In genomic region chr6:158536084-158536890, GRCh38 we compare ENCODE assay signal across 8 cellular contexts. TPM values are rescaled to one million over a fixed set of nuclear protein-coding genes. Genes with fewer than 3 reads are reported as not detected.
A peak's percentile ranks its signal among the peaks of the same experiment; 100 is the strongest.
DNase-seq lines count a peak whose midpoint lies in the region; ATAC-seq, FAIRE-seq and TF ChIP-seq lines count a peak whose summit lies in the region.

No MANE protein-coding gene starts in this region.

- TF ChIP-seq CTCF in AG04450 (IDR thresholded peaks at IDR 0.05; ENCODE audit: low read depth, low read length) (no peak), H1 (IDR thresholded peaks at IDR 0.05; ENCODE audit: control extremely low read depth in 1 of 3, insufficient read depth in 1 of 3, low read depth in 1 of 3, low read length in 3 of 3) (no peak)

- H3K56ac ChIP-seq in H1 (replicated peaks; ENCODE audit: insufficient read length, low read depth, low read length) = peak overlapping the region; percentile 57
- peak overlapping the region; percentile 89 for H3K56ac ChIP-seq in mesendoderm (ENCODE audit: low read length)

- no peak for ATAC-seq in HG02840 (IDR thresholded peaks at IDR 0.05; ENCODE audit: low FRiP score, unreplicated experiment)

- H4K8ac ChIP-seq in H1 (ENCODE audit: extremely low read depth, insufficient read depth, low read length) = peak overlapping the region; percentile 85
- H4K8ac ChIP-seq in mesendoderm (ENCODE audit: low read depth, low read length) = no peak overlapping the region

- TF ChIP-seq EP300 in H1 (IDR thresholded peaks at IDR 0.05; ENCODE audit: borderline replicate concordance in 1 of 2, low read depth in 2 of 2, low read length in 2 of 2) = no peak

- H3K18ac ChIP-seq in H1 (ENCODE audit: extremely low read depth, low read length) = peak overlapping the region; percentile 83
- no peak overlapping the region for H3K18ac ChIP-seq in mesendoderm (ENCODE audit: low read length)

- H3K4ac ChIP-seq in H1 (replicated peaks; ENCODE audit: insufficient read length, low read depth, low read length) = no peak overlapping the region
- H3K4ac ChIP-seq in mesendoderm (ENCODE audit: low read depth, low read length) = no peak overlapping the region

- H3K23me2 ChIP-seq in H1 (ENCODE audit: low read depth, low read length) = peaks cover 2% of the 10 kb centered on the region; the same call in 1 of the 2 replicates

- H3K4me3 ChIP-seq in AG04450 (ENCODE audit: low read depth, low read length) = peak overlapping the region; percentile 65
- peak overlapping the region; percentile 77 to 96 (median 80) for H3K4me3 ChIP-seq in H1 (ENCODE audit: extremely low read depth in 1 of 4, insufficient read depth in 2 of 4, low read depth in 3 of 4, low read length in 4 of 4)
- peak overlapping the region; percentile 70 for H3K4me3 ChIP-seq in mesendoderm (ENCODE audit: low read length)

- peaks cover 11% of the 10 kb centered on the region for H3K27me3 ChIP-seq in AG04450 (ENCODE audit: control insufficient read depth, insufficient read depth, low read length)
- peaks cover 0 to 3% (median 1%) of the 10 kb centered on the region in 4 experiments; a peak in 3 of 7 replicates for H3K27me3 ChIP-seq in H1 (replicated peaks in 1 of 4; ENCODE audit: control insufficient read depth in 3 of 4, extremely low read depth in 1 of 4, insufficient read depth in 3 of 4, low read length in 3 of 4)
- H3K27me3 ChIP-seq in mesendoderm (ENCODE audit: insufficient read depth, low read length, poor library complexity) = no peaks in the 10 kb centered on the region

- POLR2A ChIA-PET in AG04450 (lab: Yijun Ruan, JAX) = no interaction called here
- POLR2A ChIA-PET in H1 (lab: Charles Lee; ENCODE audit: partially characterized antibody) = interaction anchor here (0.6 to 2.5 kb wide), 13 partner anchors 9 to 322 kb away, joined by 3 to 11 read pairs (median 3); no protein-coding TSS in a partner anchor

- H3K14ac ChIP-seq in H1 (ENCODE audit: insufficient read length) = no peak overlapping the region

- no peak overlapping the region for H3K27ac ChIP-seq in AG04450 (ENCODE audit: low read depth, low read length)
- H3K27ac ChIP-seq in H1 (ENCODE audit: low read depth, low read length) = peak overlapping the region; percentile 20; the same call in 1 of the 2 replicates
- peak overlapping the region; percentile 25 for H3K27ac ChIP-seq in mesendoderm (ENCODE audit: low read depth, low read length)

- no peak; a peak in 1 of 3 replicates for TF ChIP-seq POLR2A in H1 (IDR thresholded peaks at IDR 0.05; ENCODE audit: control extremely low read depth in 1 of 2, low read depth in 2 of 2, low read length in 2 of 2)

- WGBS in H1 (ENCODE audit: extremely low coverage in 1 of 2, insufficient coverage in 1 of 2, insufficient read length in 1 of 2, insufficient replicate concordance in 2 of 2, low coverage in 1 of 2, low lambda C conversion rate in 2 of 2, missing lambda C conversion rate in 1 of 2), 2 experiments = 1% methylated on average over 27 of the region's 75 CpGs; no CpG with 5 or more reads in 1 of the 2 experiments
- no CpG with 5 or more reads among the region's 75 CpGs for WGBS in mesendoderm (ENCODE audit: extremely low coverage, insufficient coverage, low lambda C conversion rate)

- H3K9me3 ChIP-seq in AG04450 (ENCODE audit: control insufficient read depth, insufficient read depth, low read length) (no peaks in the 10 kb centered on the region), H1 (ENCODE audit: insufficient read depth in 2 of 2, low read depth in 1 of 2, low read length in 1 of 2) (no peaks in the 10 kb centered on the region)

- no peak for FAIRE-seq in H1 (lab: Jason Lieb, UNC)

- no peaks in the 10 kb centered on the region for H3K36me3 ChIP-seq in H1 (ENCODE audit: control insufficient read depth in 2 of 4, insufficient read depth in 4 of 4, low read length in 3 of 4)
- H3K36me3 ChIP-seq in mesendoderm (ENCODE audit: control insufficient read depth, insufficient read depth, low read length) = no peaks in the 10 kb centered on the region

- DNase-seq in AG04450 (ENCODE audit: low read depth, low spot score) = no peak
- DNase-seq in HCEC 1CT = peak; percentile 32
- DNase-seq in NCI-H774 (lab: John Stamatoyannopoulos, UW) = peak; percentile 80
- DNase-seq in activated CD8-positive, alpha-beta memory T cell treated with anti-CD3 and anti-CD28 coated beads, Interleukin-2, amount 50 U/mL, for 4 hours = peak; percentile 66
- peak in 1 of 2 experiments; percentile 92 for DNase-seq in H1 (ENCODE audit: low read depth in 1 of 2, low spot score in 2 of 2)
- peak; percentile 92 for DNase-seq in mesendoderm
- DNase-seq in stimulated activated CD8-positive, alpha-beta memory T cell treated with anti-CD3 and anti-CD28 coated beads, Interleukin-2, amount 100 ng/mL, for 1 hour (ENCODE audit: low read depth in 2 of 2) = peak; percentile 39 to 44

- H2BK120ac ChIP-seq in H1 (replicated peaks; ENCODE audit: low read depth, low read length) (no peak overlapping the region), mesendoderm (ENCODE audit: low read depth, low read length) (no peak overlapping the region)

- no peak overlapping the region for H3K23ac ChIP-seq in H1 (ENCODE audit: insufficient read length)
- no peak overlapping the region for H3K23ac ChIP-seq in mesendoderm (ENCODE audit: low read length)

- H3K9ac ChIP-seq in H1 (replicated peaks in 1 of 4; ENCODE audit: extremely low read depth in 1 of 4, low read depth in 3 of 4, low read length in 3 of 4) (peak overlapping the region; percentile 42 to 81 (median 59); a peak in 5 of 7 replicates), mesendoderm (ENCODE audit: low read length) (peak overlapping the region; percentile 72)

- H2BK5ac ChIP-seq in H1 (ENCODE audit: low read depth, low read length) (peak overlapping the region; percentile 81; the same call in 1 of the 2 replicates), mesendoderm (ENCODE audit: low read length) (no peak overlapping the region)

- H4K20me1 ChIP-seq in H1 (replicated peaks in 1 of 2; ENCODE audit: control insufficient read depth in 1 of 2, insufficient read depth in 2 of 2, low read length in 2 of 2) = no peaks in the 10 kb centered on the region

- peaks cover 2 to 3% (median 2%) of the 10 kb centered on the region in 4 experiments; a peak in 2 of 7 replicates for H3K4me1 ChIP-seq in H1 (replicated peaks in 1 of 4; ENCODE audit: control insufficient read depth in 3 of 4, insufficient read depth in 4 of 4, low read length in 3 of 4)
- peaks cover 2% of the 10 kb centered on the region for H3K4me1 ChIP-seq in mesendoderm (ENCODE audit: control insufficient read depth, low read depth, low read length)

- H4K91ac ChIP-seq in H1 (replicated peaks; ENCODE audit: insufficient read length, low read length) = no peak overlapping the region

- H2BK20ac ChIP-seq in H1 (ENCODE audit: low read length) = no peak overlapping the region

- H2BK15ac ChIP-seq in H1 (ENCODE audit: low read length) (no peak overlapping the region), mesendoderm (replicated peaks; ENCODE audit: low read depth) (no peak overlapping the region)

- H2BK12ac ChIP-seq in H1 (ENCODE audit: low read depth, low read length) = no peak overlapping the region

- H3K4me2 ChIP-seq in H1 (ENCODE audit: insufficient read depth in 1 of 2, low read depth in 2 of 2, low read length in 2 of 2) = peak overlapping the region; percentile 58 to 86
- H3K4me2 ChIP-seq in mesendoderm (ENCODE audit: low read length) = peak overlapping the region; percentile 64

- CTCF ChIA-PET in AG04450 (lab: Charles Lee) = interaction anchor here (0.9 to 1.5 kb wide), 3 partner anchors 14 to 315 kb away, joined by 3 to 8 read pairs (median 3); no protein-coding TSS in a partner anchor
- CTCF ChIA-PET in H1 (lab: Charles Lee; ENCODE audit: partially characterized antibody) = interaction anchor here (0.8 to 4.1 kb wide), 9 partner anchors 11 to 322 kb away, joined by 3 to 16 read pairs (median 4); no protein-coding TSS in a partner anchor

- no peak overlapping the region for H2AFZ ChIP-seq in H1 (ENCODE audit: low read length)

- H3K79me2 ChIP-seq in H1 (ENCODE audit: control insufficient read depth in 1 of 2, insufficient read depth in 2 of 2, low read length in 2 of 2) (no peaks in the 10 kb centered on the region), mesendoderm (ENCODE audit: control insufficient read depth, insufficient read depth, low read length) (no peaks in the 10 kb centered on the region)

- peak overlapping the region; percentile 36 for H4K5ac ChIP-seq in H1 (ENCODE audit: insufficient read length, low read depth, low read length)
- H4K5ac ChIP-seq in mesendoderm (ENCODE audit: low read length) = no peak overlapping the region

- H3K79me1 ChIP-seq in H1 (ENCODE audit: low read depth, low read length) (no peaks in the 10 kb centered on the region), mesendoderm (ENCODE audit: low read length) (no peaks in the 10 kb centered on the region)

- no peak; a peak in 1 of 4 replicates for TF ChIP-seq RAD21 in H1 (IDR thresholded peaks at IDR 0.05 in 1 of 2, conservative IDR thresholded peaks at IDR 0.05 in 1 of 2; ENCODE audit: low read depth in 2 of 2, low read length in 2 of 2)

- no peak overlapping the region for H2AK5ac ChIP-seq in H1 (ENCODE audit: low read depth, low read length)
- H2AK5ac ChIP-seq in mesendoderm (ENCODE audit: low read length) = no peak overlapping the region

TF ChIP-seq in H1, 55 proteins besides CTCF, POLR2A, EP300 and RAD21 (continues in another document):
- TF ChIP-seq SUZ12 (IDR thresholded peaks at IDR 0.05; ENCODE audit: low read length) (peak; percentile 26; the same call in 1 of the 2 replicates), HDAC2 (IDR thresholded peaks at IDR 0.05; ENCODE audit: borderline replicate concordance in 1 of 2, low read depth in 2 of 2, low read length in 2 of 2) (peak; percentile 27 to 74; a peak in 2 of 4 replicates), ASH2L (IDR thresholded peaks at IDR 0.05; ENCODE audit: low read length) (peak; percentile 91), EGR1 (IDR thresholded peaks at IDR 0.05; ENCODE audit: borderline replicate concordance, low read depth, low read length) (peak; percentile 14; the same call in 1 of the 2 replicates), BCL11A (IDR thresholded peaks at IDR 0.05; ENCODE audit: low read depth in 2 of 2, low read length in 2 of 2) (no peak)

RNA-seq across cellular contexts. Expression of gene TMEM181, which starts 23.6 kb away (rescaled TPM):
- 33.3 and 44.1 TPM in 2 replicates for polyA plus RNA-seq in AG04450 (2011; rRNA removed)
- polyA minus RNA-seq in AG04450 (2011; rRNA and poly(A)+ RNA removed) = 28.0 and 35.0 TPM in 2 replicates
- 18.2 and 19.0 TPM in 2 replicates for total RNA-seq in H1 (2021; fragmentation: NEBNext Ultra II Directional; extraction: Animal tissue kit (Norgen Biotek cat#: 25700))
- 7.3 and 8.6 TPM in 2 replicates for polyA plus RNA-seq in H1 (2011; rRNA removed)
- polyA plus RNA-seq in H1 (2011; cell fraction: cytosol; rRNA removed) = 11.3 TPM
- 10.5 TPM for polyA plus RNA-seq in H1 (2011; cell fraction: nucleus; rRNA removed)
- polyA plus RNA-seq in H1 (2012, experiment 1 of 2) = 9.2 to 13.3 TPM (median 11.6 TPM) in 4 replicates
- polyA plus RNA-seq in H1 (2012, experiment 2 of 2) = 1.0 TPM
- polyA plus RNA-seq in H1 (2013, experiment 1 of 2) = 13.3 TPM
- 13.7 TPM for polyA plus RNA-seq in H1 (2013, experiment 2 of 2)
- 15.0 and 16.7 TPM in 2 replicates for polyA minus RNA-seq in H1 (2011; rRNA and poly(A)+ RNA removed)
- 9.5 TPM for polyA minus RNA-seq in H1 (2011; cell fraction: cytosol; rRNA and poly(A)+ RNA removed)
- 15.6 TPM for polyA minus RNA-seq in H1 (2011; cell fraction: nucleus; rRNA and poly(A)+ RNA removed)
- 9.1 TPM for polyA plus RNA-seq in mesendoderm (2013, experiment 1 of 2)
- 9.0 TPM for polyA plus RNA-seq in mesendoderm (2013, experiment 2 of 2)
